Comparison of ENCODE assay signal across 8 cellular contexts in genomic region chr3:47781326-47781684, GRCh38. TPM values are rescaled to one million over a fixed set of nuclear protein-coding genes. Genes with fewer than 3 reads are reported as not detected.
DNase-seq lines count a peak whose midpoint lies in the region; ATAC-seq and TF ChIP-seq lines count a peak whose summit lies in the region.

No MANE protein-coding gene starts in this region.

- peak overlapping the region; percentile 76 to 99 (median 96) for H3K27ac Mint-ChIP-seq in naive thymus-derived CD4-positive, alpha-beta T cell

- no peaks in the 10 kb centered on the region for H3K36me3 ChIP-seq in naive thymus-derived CD4-positive, alpha-beta T cell (ENCODE audit: control insufficient read depth in 2 of 3, insufficient read depth in 3 of 3, low read length in 3 of 3)

- peaks cover 0 to 3% (median 0%) of the 10 kb centered on the region in 5 donors for H3K27me3 Mint-ChIP-seq in naive thymus-derived CD4-positive, alpha-beta T cell

- peak; percentile 19 for ATAC-seq in GM21786 (IDR thresholded peaks at IDR 0.05; ENCODE audit: unreplicated experiment)
- ATAC-seq in naive thymus-derived CD4-positive, alpha-beta T cell, result peak; percentile 64
- ATAC-seq in HG02870 (IDR thresholded peaks at IDR 0.05; ENCODE audit: unreplicated experiment), result no peak

- peak overlapping the region; percentile 65 for H3K4me3 ChIP-seq in naive thymus-derived CD4-positive, alpha-beta T cell (ENCODE audit: low read length)

- CTCF ChIA-PET in naive thymus-derived CD4-positive, alpha-beta T cell (lab: Charles Lee), result interaction anchor here (0.6 to 1.6 kb wide), 3 partner anchors 11 to 259 kb away, joined by 3 to 6 read pairs (median 3); no protein-coding TSS in a partner anchor

- DNase-seq in GM03348 (ENCODE audit: low spot score), result peak; percentile 83
- peak; percentile 43 for DNase-seq in LoVo (ENCODE audit: low spot score)
- DNase-seq in activated CD8-positive, alpha-beta memory T cell treated with anti-CD3 and anti-CD28 coated beads, Interleukin-2, amount 50 U/mL, for 48 hours, result peak; percentile 85
- peak; percentile 71 to 77 for DNase-seq in erythroblast (lab: John Stamatoyannopoulos, UW)
- DNase-seq in naive thymus-derived CD4-positive, alpha-beta T cell, result peak in 4 of 9 donors; percentile 57 to 85 (median 74)
- DNase-seq in stimulated activated naive CD4-positive, alpha-beta T cell (lab: John Stamatoyannopoulos, UW), result peak; percentile 57 to 83 (median 70)

- POLR2A ChIA-PET in naive thymus-derived CD4-positive, alpha-beta T cell (lab: Charles Lee), result interaction anchor here (0.8 to 1.5 kb wide), 9 partner anchors 10 to 305 kb away, joined by 3 to 6 read pairs (median 4); partner anchors contain the start of gene SCAP

- H3K36me3 Mint-ChIP-seq in naive thymus-derived CD4-positive, alpha-beta T cell, result peaks cover 0 to 4% (median 0%) of the 10 kb centered on the region in 5 donors

- peak overlapping the region; percentile 99 for H3K27ac ChIP-seq in naive thymus-derived CD4-positive, alpha-beta T cell (ENCODE audit: low read depth, low read length)

- peak overlapping the region; percentile 87 to 98 (median 93) for H3K4me3 Mint-ChIP-seq in naive thymus-derived CD4-positive, alpha-beta T cell

- TF ChIP-seq POLR2A in erythroblast (IDR thresholded peaks at IDR 0.05; ENCODE audit: low read length), result no peak

- peaks cover 0 to 3% (median 0%) of the 10 kb centered on the region in 11 donors for H3K9me3 Mint-ChIP-seq in naive thymus-derived CD4-positive, alpha-beta T cell

- H3K4me1 ChIP-seq in naive thymus-derived CD4-positive, alpha-beta T cell (ENCODE audit: control insufficient read depth in 2 of 2, insufficient read depth in 2 of 2, low read length in 2 of 2), result peaks cover 18 to 21% of the 10 kb centered on the region in 2 donors

- intact Hi-C loops in naive thymus-derived CD4-positive, alpha-beta T cell (cut with micrococcal nuclease), result loop anchor here (1.0 to 10.0 kb wide), 14 partner anchors 8 to 1631 kb away; partner anchors contain the start of genes SCAP (in 2 of the 2), CCDC12 (in 1 of the 2), CSPG5 (in 1 of the 2) and ELP6 (in 1 of the 2)

- no peaks in the 10 kb centered on the region for H3K9me3 ChIP-seq in naive thymus-derived CD4-positive, alpha-beta T cell (ENCODE audit: control insufficient read depth in 2 of 3, low read length in 3 of 3)

- H3K27me3 ChIP-seq in naive thymus-derived CD4-positive, alpha-beta T cell (ENCODE audit: control insufficient read depth in 2 of 2, insufficient read depth in 2 of 2, low read length in 2 of 2), result no peaks in the 10 kb centered on the region

- H3K4me1 Mint-ChIP-seq in naive thymus-derived CD4-positive, alpha-beta T cell, result peaks cover 18 to 35% (median 25%) of the 10 kb centered on the region in 7 donors

RNA-seq across cellular contexts. Expression of gene SMARCC1, which starts 0.4 kb away (rescaled TPM):
- total RNA-seq in naive thymus-derived CD4-positive, alpha-beta T cell, result 100 to 1,000 TPM in 2 of 5 experiments, 10 to 100 TPM in 3; 92.2 to 125 (median 99.1) TPM
- polyA plus RNA-seq in naive thymus-derived CD4-positive, alpha-beta T cell, result 10 to 100 TPM; 54.0 to 62.4 TPM

RNA-seq across cellular contexts. Expression of gene DHX30, which starts 21.6 kb away (rescaled TPM):
- total RNA-seq in naive thymus-derived CD4-positive, alpha-beta T cell, result 100 to 1,000 TPM in 1 of 5 experiments, 10 to 100 TPM in 4; 64.1 to 103 (median 92.0) TPM
- polyA plus RNA-seq in naive thymus-derived CD4-positive, alpha-beta T cell, result 10 to 100 TPM; 27.8 to 65.8 TPM
